ENCODE assay signal across 8 cellular contexts in genomic region chr2:234950730-234951385, GRCh38. TPM values are rescaled to one million over a fixed set of nuclear protein-coding genes. Genes with fewer than 3 reads are reported as not detected.
DNase-seq lines count a peak whose midpoint lies in the region; ATAC-seq lines count a peak whose summit lies in the region.

No MANE protein-coding gene starts in this region.

- no peak for DNase-seq in activated naive CD8-positive, alpha-beta T cell treated with anti-CD3 and anti-CD28 coated beads for 36 hours
- DNase-seq in right cardiac atrium (no peak), retina (peak; percentile 64)
- DNase-seq in stimulated activated CD4-positive, alpha-beta T cell treated with anti-CD3 and anti-CD28 coated beads, Interleukin-1b, Interleukin-23, amount 100 ng/mL, for 48 hours = no peak

- WGBS in right cardiac atrium = 32% methylated on average over 35 of the region's 35 CpGs

- H3K4me1 ChIP-seq in ES-I3 (ENCODE audit: insufficient read depth, low read length) = peaks cover 20% of the 10 kb centered on the region
- peaks cover 5% of the 10 kb centered on the region for H3K4me1 ChIP-seq in right cardiac atrium (ENCODE audit: control insufficient read depth, insufficient read depth, low read length)

- no peak overlapping the region for H3K27ac Mint-ChIP-seq in activated naive CD8-positive, alpha-beta T cell treated with anti-CD3 and anti-CD28 coated beads for 36 hours

- H3K27ac ChIP-seq in right cardiac atrium (ENCODE audit: low read length) = no peak overlapping the region

- intact Hi-C loops in right cardiac atrium (cut with DNase I) = loop anchor here in 1 of 4 donors (10.0 kb wide), 1 partner anchor 104 kb away; no protein-coding TSS in a partner anchor

- peak overlapping the region; percentile 72 for H3K9ac ChIP-seq in ES-I3 (ENCODE audit: low read depth, low read length)

- H3K4me3 Mint-ChIP-seq in activated naive CD8-positive, alpha-beta T cell treated with anti-CD3 and anti-CD28 coated beads for 36 hours = peak overlapping the region; percentile 69

- no peaks in the 10 kb centered on the region for H3K9me3 ChIP-seq in ES-I3 (ENCODE audit: control insufficient read depth, insufficient read depth, low read length)
- H3K9me3 ChIP-seq in right cardiac atrium (ENCODE audit: control insufficient read depth, low read length) = no peaks in the 10 kb centered on the region

- H3K36me3 Mint-ChIP-seq in activated naive CD8-positive, alpha-beta T cell treated with anti-CD3 and anti-CD28 coated beads for 36 hours = peaks cover 1% of the 10 kb centered on the region

- H3K36me3 ChIP-seq in ES-I3 (ENCODE audit: insufficient read depth, low read length) = no peaks in the 10 kb centered on the region

- H3K27me3 ChIP-seq in right cardiac atrium (ENCODE audit: control insufficient read depth, insufficient read depth) = no peaks in the 10 kb centered on the region

- peak; percentile 13 to 40 for ATAC-seq in right cardiac atrium
- no peak for ATAC-seq in GM18868 (IDR thresholded peaks at IDR 0.05; ENCODE audit: unreplicated experiment)
- ATAC-seq in HG02642 (IDR thresholded peaks at IDR 0.05; ENCODE audit: poor library complexity, unreplicated experiment) = no peak
- ATAC-seq in HG02678 (IDR thresholded peaks at IDR 0.05; ENCODE audit: unreplicated experiment) = no peak

- peak overlapping the region; percentile 94 for H3K4me3 ChIP-seq in right cardiac atrium (ENCODE audit: low read length)

- H3K27me3 Mint-ChIP-seq in activated naive CD8-positive, alpha-beta T cell treated with anti-CD3 and anti-CD28 coated beads for 36 hours = peaks cover 80% of the 10 kb centered on the region

- H3K4me1 Mint-ChIP-seq in activated naive CD8-positive, alpha-beta T cell treated with anti-CD3 and anti-CD28 coated beads for 36 hours = peaks cover 5% of the 10 kb centered on the region

- H3K9me3 Mint-ChIP-seq in activated naive CD8-positive, alpha-beta T cell treated with anti-CD3 and anti-CD28 coated beads for 36 hours = peaks cover 2% of the 10 kb centered on the region

RNA-seq across cellular contexts. Expression of gene SH3BP4, which starts 1.0 kb away (rescaled TPM):
- under 1 TPM; 0.18 to 0.33 TPM for total RNA-seq in activated naive CD8-positive, alpha-beta T cell treated with anti-CD3 and anti-CD28 coated beads for 36 hours
- total RNA-seq in right cardiac atrium = 10 to 100 TPM; 18.4 to 32.0 (median 21.6) TPM
- 12.3 TPM for polyA plus RNA-seq in right cardiac atrium

Comparison
In these comparisons a context has a peak if more than half of its experiments do, and no peak if none do; other contexts are left out.
1. ATAC-seq: peak in right cardiac atrium (2 of 2); none in GM18868 (single experiment), HG02642 (single experiment) and HG02678 (single experiment).
2. RNA of gene SH3BP4, which starts 1.0 kb away (total RNA-seq): 18.4 to 32.0 TPM in right cardiac atrium; 0.18 to 0.33 TPM in activated naive CD8-positive, alpha-beta T cell treated with anti-CD3 and anti-CD28 coated beads for 36 hours; every median in the first group is over 10 times any median in the second.